ENCODE assay signal across 1 cellular context in the genomic region with DNA sequence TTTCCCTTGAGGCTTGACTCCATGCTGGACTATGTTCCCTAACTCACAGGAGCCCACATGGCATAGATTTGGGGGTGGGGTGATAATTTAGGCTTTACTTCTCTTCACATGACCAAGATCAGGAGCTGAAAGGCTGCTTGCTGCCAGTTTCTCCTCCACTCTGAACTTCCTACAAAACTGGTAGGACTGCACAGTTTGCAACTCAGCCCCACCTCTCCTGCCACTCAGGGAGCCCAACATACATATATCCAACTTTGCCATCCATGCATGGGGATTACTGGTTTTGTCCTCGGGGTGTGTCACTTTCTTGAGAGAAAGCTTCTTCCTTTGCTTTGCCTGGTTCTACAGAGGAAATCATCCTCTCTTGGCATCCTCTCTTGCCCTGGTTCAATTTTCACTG.
TF ChIP-seq lines count a peak whose summit lies in the region.

No MANE protein-coding gene starts in this region.

TF ChIP-seq in K562, 482 proteins besides CTCF, POLR2A, EP300 and RAD21 (continued from another document):
- TF ChIP-seq, protein P1, sequence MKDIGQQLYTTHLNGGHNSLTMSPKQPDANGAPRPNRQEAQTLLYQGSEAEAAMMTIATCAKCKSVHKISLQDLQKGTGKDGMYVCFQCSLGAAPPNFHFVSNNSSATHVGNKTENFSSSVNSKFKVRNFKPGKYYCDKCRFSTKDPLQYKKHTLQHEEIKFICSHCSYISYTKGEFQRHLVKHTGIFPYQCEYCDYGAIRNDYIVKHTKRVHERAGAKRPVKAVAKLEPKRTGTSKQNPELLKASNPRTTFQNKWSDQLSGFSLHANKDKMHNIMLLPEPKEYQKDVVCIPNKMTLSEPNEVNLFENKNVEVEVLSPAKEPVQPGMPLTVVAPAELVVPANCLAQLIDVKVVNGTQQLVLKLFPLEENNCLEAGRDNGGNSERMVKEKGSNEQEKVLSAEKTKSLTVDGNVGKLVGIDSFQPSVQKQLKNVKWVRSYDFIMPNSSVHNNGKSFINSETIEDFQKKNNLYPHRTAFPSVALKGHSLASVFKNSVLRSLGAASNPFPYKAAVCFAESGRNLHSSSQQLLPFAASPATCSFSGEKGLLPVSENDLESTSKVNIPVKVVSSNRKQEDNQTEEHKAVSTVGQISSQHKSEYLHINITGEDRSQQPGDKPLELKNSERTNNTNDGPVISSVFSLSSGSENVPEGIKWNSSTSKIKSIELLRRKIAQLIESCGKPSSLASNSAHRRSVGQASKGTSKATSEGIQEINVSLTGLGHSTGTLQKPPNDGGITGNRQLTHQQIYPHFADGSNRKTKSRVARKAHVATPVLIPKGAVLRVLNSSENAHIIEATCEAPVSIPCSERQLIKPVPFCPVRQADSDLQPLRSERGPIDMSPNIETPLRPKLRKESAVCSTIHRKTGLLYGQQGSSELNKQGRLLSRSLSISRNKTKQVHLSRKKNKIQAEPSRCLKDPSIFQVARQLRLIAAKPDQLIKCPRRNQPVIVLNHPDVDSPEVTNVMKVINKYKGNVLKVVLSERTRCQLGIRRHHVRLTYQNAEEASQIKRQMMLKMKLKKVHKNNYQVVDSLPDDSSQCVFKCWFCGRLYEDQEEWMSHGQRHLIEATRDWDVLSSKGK (CRISPR knock-in tag; IDR thresholded peaks at IDR 0.05): no peak
